ENCODE assay signal across 1 cellular context in the genomic region with DNA sequence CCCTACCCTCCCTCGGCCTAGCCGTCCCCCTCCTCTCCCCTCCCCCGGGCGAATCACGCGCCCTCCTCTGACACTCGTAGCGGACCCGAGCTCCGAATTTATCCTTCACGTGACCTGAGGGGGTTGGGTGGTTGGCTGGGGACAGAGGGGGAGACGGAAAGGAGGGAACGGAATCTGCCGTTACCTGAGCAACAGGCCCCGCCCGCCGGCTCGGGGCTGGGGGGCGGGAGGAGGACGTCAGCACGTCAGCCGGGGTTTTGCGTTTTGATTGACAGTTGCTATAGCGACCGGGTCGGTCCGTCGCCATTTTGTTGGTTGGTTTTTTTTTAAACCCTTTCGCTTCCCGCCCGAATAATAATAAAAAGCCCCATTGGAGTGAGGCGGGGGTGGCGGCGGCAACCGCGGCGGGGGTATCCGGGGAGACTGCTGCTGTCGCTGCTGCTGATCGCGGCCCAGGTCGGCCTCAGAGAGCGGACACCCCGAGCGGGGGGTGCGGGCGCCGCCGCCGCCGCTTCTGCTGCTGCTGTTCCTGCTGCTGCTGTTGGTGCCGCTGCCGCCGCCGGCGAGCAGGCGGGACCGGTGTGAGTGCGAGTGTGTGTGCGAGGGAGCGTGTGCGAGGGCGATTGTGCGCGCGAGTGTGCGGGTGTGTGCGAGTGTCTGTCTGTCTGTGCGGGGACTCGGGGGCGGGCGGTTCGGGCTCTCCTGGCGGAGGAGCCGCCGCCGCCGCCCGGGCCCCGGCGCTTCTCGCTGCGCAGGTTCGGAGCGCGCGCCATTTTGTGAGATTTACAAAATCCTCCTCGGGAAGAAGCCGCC.
TF ChIP-seq lines count a peak whose summit lies in the region.

TSS of gene DYRK1A (plus strand) at position 286 of the 813 bp plus-strand sequence. CDS start 53,602 bp downstream, outside the sequence.

TF ChIP-seq in liver, 16 proteins besides CTCF, POLR2A, EP300 and RAD21 (continued from another document):
- TF ChIP-seq RXRA (IDR thresholded peaks at IDR 0.05) = peak; percentile 49 to 54
- peak; percentile 72 for TF ChIP-seq SP1 (IDR thresholded peaks at IDR 0.05)
- peak in 1 of 2 donors; percentile 52 for TF ChIP-seq HNF4A (conservative IDR thresholded peaks at IDR 0.05)
